ENCODE assay signal across 23 cellular contexts in the genomic region with DNA sequence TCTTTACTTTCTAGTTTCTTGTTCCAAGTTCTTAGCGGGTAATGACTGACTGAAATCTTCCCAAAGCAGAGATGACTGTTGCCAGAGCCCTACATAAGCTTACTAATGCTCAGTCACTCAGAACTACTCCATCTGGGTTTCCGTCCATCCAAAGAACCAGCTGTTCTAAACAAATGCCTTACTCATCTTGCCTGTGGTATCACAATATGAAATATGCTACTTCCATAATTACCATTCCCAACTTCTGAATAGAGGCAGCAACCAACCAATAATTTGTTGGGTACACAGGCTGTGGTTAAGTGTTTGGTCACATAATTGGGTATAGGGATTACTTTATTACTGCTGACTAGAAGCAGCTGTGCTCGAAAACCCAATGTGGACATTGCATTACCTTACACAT.
"Had no signal": no experiment of that assay in that cellular context is flagged by ENCODE, and none has a peak within 500 bp of the region (broad histone marks: within the 10 kb centered on the region; RNA-seq: fewer than 3 reads in every experiment).

No MANE protein-coding gene starts in this region.

- H3K27me3 Mint-ChIP-seq: activated CD4-positive, alpha-beta memory T cell treated with anti-CD3 and anti-CD28 coated beads for 36 hours; activated naive CD4-positive, alpha-beta T cell treated with anti-CD3 and anti-CD28 coated beads, Interleukin-2, amount 10 ng/mL, durations not matched to agents 7 days and 5 days; memory B cell; type B pancreatic cell had no signal

- H3K4me1 Mint-ChIP-seq: activated naive CD4-positive, alpha-beta T cell treated with anti-CD3 and anti-CD28 coated beads, Interleukin-2, amount 10 ng/mL, durations not matched to agents 7 days and 5 days; memory B cell; nephron had no signal

- DNase-seq: activated CD4-positive, alpha-beta memory T cell treated with anti-CD3 and anti-CD28 coated beads for 36 hours; activated CD4-positive, alpha-beta T cell treated with anti-CD3 and anti-CD28 coated beads for 48 hours; activated effector memory CD4-positive, alpha-beta T cell treated with anti-CD3 and anti-CD28 coated beads, Interleukin-2, amount 50 U/mL, for 16 hours; activated naive CD4-positive, alpha-beta T cell treated with anti-CD3 and anti-CD28 coated beads, Interleukin-2, amount 10 ng/mL, durations not matched to agents 7 days and 5 days; activated T-cell treated with anti-CD3 and anti-CD28 coated beads for 4 hours; body of pancreas; dermis blood vessel endothelial cell; effector CD8-positive, alpha-beta T cell; heart right ventricle; islet precursor cell; left cardiac atrium; ovary; spleen; stimulated activated CD4-positive, alpha-beta T cell treated with anti-CD3 and anti-CD28 coated beads, Interleukin-4, amount 100 ng/mL, for 24 hours; stimulated activated naive CD4-positive, alpha-beta T cell treated with Interleukin-2 at 50 U/mL for 16 hours; T-helper 2 cell had no signal

- H3K36me3 Mint-ChIP-seq: activated CD4-positive, alpha-beta memory T cell treated with anti-CD3 and anti-CD28 coated beads for 36 hours; activated naive CD4-positive, alpha-beta T cell treated with anti-CD3 and anti-CD28 coated beads, Interleukin-2, amount 10 ng/mL, durations not matched to agents 7 days and 5 days; memory B cell; type B pancreatic cell had no signal

- H3K4me3 ChIP-seq: body of pancreas, cardiac muscle cell, heart right ventricle, ovary, prostate gland, spleen, thoracic aorta had no signal

- H3K9me3 Mint-ChIP-seq: memory B cell, type B pancreatic cell had no signal

- H3K27ac Mint-ChIP-seq: activated CD4-positive, alpha-beta memory T cell treated with anti-CD3 and anti-CD28 coated beads for 36 hours; activated naive CD4-positive, alpha-beta T cell treated with anti-CD3 and anti-CD28 coated beads, Interleukin-2, amount 10 ng/mL, durations not matched to agents 7 days and 5 days; memory B cell; nephron; type B pancreatic cell had no signal

- H3K4me3 Mint-ChIP-seq: activated CD4-positive, alpha-beta memory T cell treated with anti-CD3 and anti-CD28 coated beads for 36 hours; activated naive CD4-positive, alpha-beta T cell treated with anti-CD3 and anti-CD28 coated beads, Interleukin-2, amount 10 ng/mL, durations not matched to agents 7 days and 5 days; memory B cell; nephron; type B pancreatic cell had no signal

- H3K27ac ChIP-seq: body of pancreas, cardiac muscle cell, heart right ventricle, neutrophil, ovary, prostate gland, spleen, thoracic aorta had no signal
